ENCODE assay signal across 14 cellular contexts in the genomic region with DNA sequence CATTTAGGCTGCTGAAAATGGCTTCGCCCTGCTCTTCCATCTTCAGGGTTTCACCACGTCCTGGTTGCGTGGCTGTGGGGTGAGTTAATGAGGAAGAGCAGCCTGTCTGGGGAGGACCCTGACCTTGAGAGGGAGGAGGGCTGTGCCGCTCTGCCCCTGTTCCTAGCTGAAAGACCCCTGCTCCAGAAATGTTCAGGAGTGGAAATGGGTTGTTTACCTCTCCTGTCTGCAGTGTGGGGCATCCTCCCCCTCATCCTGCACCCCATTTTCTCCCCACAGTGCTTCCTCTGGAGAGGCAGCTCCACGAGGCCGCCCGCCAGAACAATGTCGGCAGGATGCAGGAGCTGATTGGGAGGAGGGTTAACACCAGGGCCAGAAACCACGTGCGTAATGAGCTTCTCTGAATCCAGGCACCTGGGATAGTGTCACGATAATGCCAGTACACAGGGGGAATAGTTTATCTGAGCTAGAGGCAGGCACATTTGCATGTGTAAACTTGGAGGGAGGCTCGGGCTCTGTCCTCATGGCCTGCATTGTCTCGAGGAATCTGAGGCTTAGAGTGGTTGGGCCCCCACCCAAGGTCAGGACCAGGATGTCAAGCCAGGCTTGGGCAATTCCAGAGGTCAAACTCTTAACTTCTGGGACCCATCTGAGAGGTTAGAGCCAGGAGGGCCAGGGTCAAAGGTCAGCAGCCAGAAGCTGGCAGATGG. TPM values are rescaled to one million over a fixed set of nuclear protein-coding genes. Genes with fewer than 3 reads are reported as not detected.
DNase-seq lines count a peak whose midpoint lies in the region; ATAC-seq and TF ChIP-seq lines count a peak whose summit lies in the region.
"Had no signal": no experiment of that assay in that cellular context is flagged by ENCODE, and none has a peak within 500 bp of the region (broad histone marks: within the 10 kb centered on the region; RNA-seq: fewer than 3 reads in every experiment).

No MANE protein-coding gene starts in this region.

- peaks cover 46 to 60% of the 10 kb centered on the region in 2 experiments for H3K4me1 Mint-ChIP-seq in H9
- peaks cover 7 to 18% of the 10 kb centered on the region in 2 donors for H3K4me1 Mint-ChIP-seq in stimulated activated naive B cell treated with anti-CD40 and anti-IgM and Interleukin-4, amounts not matched to agents 10 μg/mL and 1 μg/mL and 100 μg/mL, for 72 hours

- 0 out of 2 replicates have a peak overlapping the region, but pooled peaks have one; percentile 4 for H3K14ac ChIP-seq in H9 (ENCODE audit: insufficient read depth, low read length)

- H3K79me1 ChIP-seq in H9 (ENCODE audit: insufficient read depth, low read depth, low read length, poor library complexity, severe bottlenecking) = no peaks in the 10 kb centered on the region

- no peak overlapping the region for H2BK15ac ChIP-seq in H9 (ENCODE audit: low read depth, low read length)

- peak overlapping the region in 2 of 3 experiments; percentile 62 to 64; a peak in 2 of 7 replicates for H3K27ac Mint-ChIP-seq in H9
- peak overlapping the region; percentile 26 for H3K27ac Mint-ChIP-seq in stimulated activated naive B cell treated with anti-CD40 and anti-IgM and Interleukin-4, amounts not matched to agents 10 μg/mL and 1 μg/mL and 100 μg/mL, for 72 hours
- H3K27ac Mint-ChIP-seq: CD8-positive, alpha-beta memory T cell had no signal

- H3K23ac ChIP-seq in H9 (ENCODE audit: insufficient read length, low read depth, low read length) = no peak overlapping the region

- H3K79me2 ChIP-seq in H9 (ENCODE audit: insufficient read depth, low read length) = no peaks in the 10 kb centered on the region

- H4K91ac ChIP-seq in H9 (ENCODE audit: insufficient read length, low read depth, low read length) = no peak overlapping the region

- no peak overlapping the region for H2AK5ac ChIP-seq in H9 (ENCODE audit: insufficient read length, low read length)

- H3K4me1 ChIP-seq in H9 (ENCODE audit: insufficient read depth, low read length) = peaks cover 10% of the 10 kb centered on the region; the same call in 1 of the 2 replicates

- H4K8ac ChIP-seq in H9 (replicated peaks; ENCODE audit: insufficient read length, low read depth, low read length) = no peak overlapping the region

- H4K5ac ChIP-seq in H9 (ENCODE audit: insufficient read length, low read depth, low read length) = no peak overlapping the region

- H4K20me1 ChIP-seq in H9 (ENCODE audit: control insufficient read depth, insufficient read depth, insufficient read length) = no peaks in the 10 kb centered on the region

- no peak overlapping the region for H2BK20ac ChIP-seq in H9 (ENCODE audit: low read depth, low read length, poor library complexity, severe bottlenecking)

- DNase-seq in H9 = peak; percentile 47
- peak; percentile 26 for DNase-seq in UCSD-AML1 (lab: John Stamatoyannopoulos, UW; ENCODE audit: unreplicated experiment)
- DNase-seq in islet precursor cell = peak; percentile 45
- DNase-seq in stimulated activated naive B cell treated with anti-CD40 and anti-IgM and Interleukin-4, amounts not matched to agents 10 μg/mL and 1 μg/mL and 100 μg/mL, for 72 hours = no peak
- DNase-seq in GM13977 (ENCODE audit: low spot score) = no peak
- DNase-seq in activated CD4-positive, CD25-positive, alpha-beta regulatory T cell (lab: John Stamatoyannopoulos, UW) = no peak
- DNase-seq: BE2C, NCI-H1048, NCI-H2107, NCI-H345, NCI-H748 treated with DMSO at 0.1 percent for 48 hours, SIG-M5 had no signal

- ATAC-seq in stimulated activated naive B cell treated with anti-CD40 and anti-IgM and Interleukin-4, amounts not matched to agents 10 μg/mL and 1 μg/mL and 100 μg/mL, for 72 hours (replicated peaks) = no peak
- no peak for ATAC-seq in GM19351 (IDR thresholded peaks at IDR 0.05; ENCODE audit: unreplicated experiment)

- H2AFZ ChIP-seq in H9 (ENCODE audit: low read length) = no peak overlapping the region

- no peak overlapping the region for H3T11ph ChIP-seq in H9 (ENCODE audit: low read length)

- no CpG with 5 or more reads among the region's 13 CpGs for WGBS in H9 (ENCODE audit: extremely low coverage, insufficient read length, low lambda C conversion rate)

- no peak for TF ChIP-seq CTCF in H9 (conservative IDR thresholded peaks at IDR 0.05)
- no peak for TF ChIP-seq CTCF in GM13977 (IDR thresholded peaks at IDR 0.05; ENCODE audit: extremely low read depth, insufficient read depth, missing control alignments)

- no peaks in the 10 kb centered on the region for H3K9me3 ChIP-seq in H9 (ENCODE audit: control insufficient read depth, low read depth, low read length)
- H3K9me3 ChIP-seq: BE2C had no signal

- H3K4ac ChIP-seq in H9 (ENCODE audit: low read depth, low read length) = no peak overlapping the region

- no peak overlapping the region for H2BK12ac ChIP-seq in H9 (ENCODE audit: insufficient read length, low read depth, low read length)

- H3K27me3 Mint-ChIP-seq in H9 (ENCODE audit: low read depth) = peaks cover 43% of the 10 kb centered on the region
- peaks cover 10 to 14% of the 10 kb centered on the region in 2 donors for H3K27me3 Mint-ChIP-seq in stimulated activated naive B cell treated with anti-CD40 and anti-IgM and Interleukin-4, amounts not matched to agents 10 μg/mL and 1 μg/mL and 100 μg/mL, for 72 hours

- no peaks in the 10 kb centered on the region for H3K9me3 Mint-ChIP-seq in H9
- H3K9me3 Mint-ChIP-seq in stimulated activated naive B cell treated with anti-CD40 and anti-IgM and Interleukin-4, amounts not matched to agents 10 μg/mL and 1 μg/mL and 100 μg/mL, for 72 hours = no peaks in the 10 kb centered on the region
- H3K9me3 Mint-ChIP-seq: CD8-positive, alpha-beta memory T cell had no signal

- peak overlapping the region; percentile 66 for H3K18ac ChIP-seq in H9 (ENCODE audit: insufficient read length, low read depth, low read length)

- no peak overlapping the region for H2BK120ac ChIP-seq in H9 (ENCODE audit: low read depth, low read length, poor library complexity, severe bottlenecking)

- in situ Hi-C loops in GM13977 (cut with MboI; ENCODE audit: low pct_unique_long_range_greater_than_20kb, low sequenced_read_pairs, unreplicated experiment) = no loop called here

- H3K4me3 Mint-ChIP-seq in H9 = peak overlapping the region in 1 of 2 experiments; percentile 53; a peak in 1 of 5 replicates
- no peak overlapping the region for H3K4me3 Mint-ChIP-seq in stimulated activated naive B cell treated with anti-CD40 and anti-IgM and Interleukin-4, amounts not matched to agents 10 μg/mL and 1 μg/mL and 100 μg/mL, for 72 hours
- H3K4me3 Mint-ChIP-seq: CD8-positive, alpha-beta memory T cell had no signal

- no peaks in the 10 kb centered on the region; the same call in 1 of the 2 replicates for H3K27me3 ChIP-seq in H9 (ENCODE audit: insufficient read depth, low read length)
- H3K27me3 ChIP-seq: BE2C had no signal

- peaks cover 0 to 4% (median 2%) of the 10 kb centered on the region in 3 experiments; a peak in 1 of 7 replicates for H3K36me3 Mint-ChIP-seq in H9 (ENCODE audit: insufficient read depth in 1 of 3, low read depth in 3 of 3)
- peaks cover 0 to 2% of the 10 kb centered on the region in 2 donors for H3K36me3 Mint-ChIP-seq in stimulated activated naive B cell treated with anti-CD40 and anti-IgM and Interleukin-4, amounts not matched to agents 10 μg/mL and 1 μg/mL and 100 μg/mL, for 72 hours

- H3K4me2 ChIP-seq in H9 (ENCODE audit: insufficient read depth, insufficient read length, low read length) = no peak overlapping the region

- H3K9ac ChIP-seq in H9 (ENCODE audit: extremely low read depth, insufficient read length, low read length) = no peak overlapping the region

- peaks cover 10% of the 10 kb centered on the region for H3K23me2 ChIP-seq in H9 (ENCODE audit: insufficient read length, low read depth, low read length, poor library complexity, severe bottlenecking)

- H3K56ac ChIP-seq in H9 (ENCODE audit: insufficient read length, low read depth, low read length) = no peak overlapping the region

- H3K27ac ChIP-seq in H9 (ENCODE audit: insufficient read length, low read depth, low read length) = no peak overlapping the region

- no peak overlapping the region for H2BK5ac ChIP-seq in H9 (ENCODE audit: insufficient read length, low read length)

RNA-seq across cellular contexts. Expression of gene ANKDD1A, which starts 4.0 kb away (rescaled TPM):
- 3.7 TPM in 2 replicates for total RNA-seq in H9 (2021)

Comparison
In these comparisons a context has a peak if more than half of its experiments do, and no peak if none do; other contexts are left out.
1. DNase-seq: peak in H9 (single experiment), UCSD-AML1 (single experiment) and islet precursor cell (single experiment); none in stimulated activated naive B cell treated with anti-CD40 and anti-IgM and Interleukin-4, amounts not matched to agents 10 μg/mL and 1 μg/mL and 100 μg/mL, for 72 hours (single experiment), GM13977 (single experiment) and activated CD4-positive, CD25-positive, alpha-beta regulatory T cell (0 of 4).